In the genomic region with DNA sequence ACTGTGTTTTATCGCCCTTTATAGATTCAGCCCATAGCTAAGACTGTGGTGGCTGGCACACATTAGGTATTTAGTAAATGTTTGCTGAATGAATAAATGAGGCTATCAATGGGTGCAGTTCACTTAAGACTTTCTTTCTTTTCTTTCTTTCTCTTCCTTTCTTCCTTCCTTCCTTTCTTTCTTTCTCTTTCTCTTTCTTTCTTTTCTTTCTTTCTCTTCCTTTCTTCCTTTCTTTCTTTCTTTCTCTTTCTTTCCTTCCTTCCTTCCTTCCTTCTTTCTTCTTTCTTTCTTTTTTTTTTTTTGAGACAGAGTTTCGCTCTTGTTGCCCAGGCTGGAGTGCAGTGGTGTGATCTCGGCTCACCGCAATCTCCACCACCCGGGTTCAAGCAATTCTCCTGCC, we compare ENCODE assay signal across 19 cellular contexts. TPM values are rescaled to one million over a fixed set of nuclear protein-coding genes. Genes with fewer than 3 reads are reported as not detected.
"Had no signal": no experiment of that assay in that cellular context is flagged by ENCODE, and none has a peak within 500 bp of the region (broad histone marks: within the 10 kb centered on the region; RNA-seq: fewer than 3 reads in every experiment).

No MANE protein-coding gene starts in this region.

RNA-seq across cellular contexts. Expression of gene CACNG2, which starts 48.0 kb away (rescaled TPM):
- total RNA-seq: activated naive CD4-positive, alpha-beta T cell treated with anti-CD3 and anti-CD28 coated beads for 36 hours; activated naive CD4-positive, alpha-beta T cell treated with anti-CD3 and anti-CD28 coated beads, Interleukin-2, amount 50 U/mL, for 72 hours; activated naive CD8-positive, alpha-beta T cell treated with anti-CD3 and anti-CD28 coated beads for 36 hours; activated naive CD8-positive, alpha-beta T cell treated with anti-CD3 and anti-CD28 coated beads, Interleukin-2, amount 10 ng/mL, durations not matched to agents 7 days and 5 days; activated T-cell treated with anti-CD3 and anti-CD28 coated beads, Interleukin-2, amount 50 U/mL, for 4 hours; activated T-cell treated with anti-CD3 and anti-CD28 coated beads, Interleukin-2, amount 50 U/mL, for 72 hours; activated T-helper 1 cell treated with anti-CD3 and anti-CD28 coated beads, Interleukin-12 subunit alpha, Interleukin-12 subunit beta, Interleukin-2, Interleukin-4 antibody, amounts not matched to agents 30 ng/mL and 10 ng/mL and 1 ng/mL, durations not matched to agents 14 hours and 24 hours and 36 hours; activated T-helper 17 cell treated with anti-CD3 and anti-CD28 coated beads, Interleukin-2, amount 50 U/mL, for 72 hours; activated T-helper 2 cell treated with anti-CD3 and anti-CD28 coated beads, Interferon-gamma antibody, Interleukin-2, Interleukin-4, amounts not matched to agents 10 μg/mL and 5 μg/mL and 100 μg/mL, durations not matched to agents 14 hours and 24 hours and 36 hours; aorta; ascending aorta; astrocyte; body of pancreas; breast epithelium; bronchial epithelial cell; cardiac muscle cell; cardiac septum; chondrocyte had no signal
- polyA plus RNA-seq: adipose tissue, cardiac muscle cell had no signal
